In genomic region chr11:114326776-114327175, GRCh38 we compare ENCODE assay signal across 27 cellular contexts. TPM values are rescaled to one million over a fixed set of nuclear protein-coding genes. Genes with fewer than 3 reads are reported as not detected.
"Had no signal": no experiment of that assay in that cellular context is flagged by ENCODE, and none has a peak within 500 bp of the region (broad histone marks: within the 10 kb centered on the region; RNA-seq: fewer than 3 reads in every experiment).

No MANE protein-coding gene starts in this region.

- H3K27ac ChIP-seq: SK-N-MC, WERI-Rb-1 had no signal

- ATAC-seq: activated CD4-positive, alpha-beta T cell treated with anti-CD3 and anti-CD28 coated beads for 36 hours; activated CD8-positive, alpha-beta T cell treated with anti-CD3 and anti-CD28 coated beads for 36 hours; activated T-cell treated with anti-CD3 and anti-CD28 coated beads, Interleukin-2, amount 50 U/mL, for 72 hours; Right ventricle myocardium inferior; T-cell had no signal

- DNase-seq: activated CD4-positive, alpha-beta T cell treated with anti-CD3 and anti-CD28 coated beads for 36 hours; activated CD8-positive, alpha-beta memory T cell treated with anti-CD3 and anti-CD28 coated beads, Interleukin-2, amount 50 U/mL, for 4 hours; activated CD8-positive, alpha-beta T cell treated with anti-CD3 and anti-CD28 coated beads for 36 hours; activated gamma-delta T cell treated with Interleukin-2 at 50 U/mL for 16 hours; activated naive CD4-positive, alpha-beta T cell treated with anti-CD3 and anti-CD28 coated beads, Interleukin-2, amount 10 ng/mL, durations not matched to agents 7 days and 5 days; activated naive CD8-positive, alpha-beta T cell treated with anti-CD3 and anti-CD28 coated beads for 36 hours; activated T-cell treated with anti-CD3 and anti-CD28 coated beads, Interleukin-2, amount 50 U/mL, for 72 hours; anterior cingulate cortex; cerebellar nuclear complex; Kasumi-1; NCI-H1092 treated with DMSO at 0.1 percent for 48 hours; NCI-H1417 treated with DMSO at 0.1 percent for 48 hours; NCI-H1694; NCI-H2029; NCI-H2107; NCI-H2171 treated with DMSO at 0.1 percent for 48 hours; NCI-H226; NCI-H526; NCI-H774; RPMI8226; T-cell; T-helper 2 cell; WERI-Rb-1 had no signal

- H3K36me3 ChIP-seq: WERI-Rb-1 had no signal

- H3K4me3 ChIP-seq: SK-N-MC had no signal

RNA-seq across cellular contexts. Expression of gene NNMT, which starts 30.6 kb away (rescaled TPM):
- total RNA-seq: activated CD4-positive, alpha-beta T cell treated with anti-CD3 and anti-CD28 coated beads for 36 hours; activated CD8-positive, alpha-beta T cell treated with anti-CD3 and anti-CD28 coated beads for 36 hours; activated naive CD8-positive, alpha-beta T cell treated with anti-CD3 and anti-CD28 coated beads for 36 hours; activated T-cell treated with anti-CD3 and anti-CD28 coated beads, Interleukin-2, amount 50 U/mL, for 72 hours; activated T-helper 2 cell treated with anti-CD3 and anti-CD28 coated beads, Interferon-gamma antibody, Interleukin-2, Interleukin-4, amounts not matched to agents 10 μg/mL and 5 μg/mL and 100 μg/mL, durations not matched to agents 14 hours and 24 hours and 36 hours; OCI-LY7 had no signal
